17 cellular contexts compared by ENCODE assay signal in the genomic region with DNA sequence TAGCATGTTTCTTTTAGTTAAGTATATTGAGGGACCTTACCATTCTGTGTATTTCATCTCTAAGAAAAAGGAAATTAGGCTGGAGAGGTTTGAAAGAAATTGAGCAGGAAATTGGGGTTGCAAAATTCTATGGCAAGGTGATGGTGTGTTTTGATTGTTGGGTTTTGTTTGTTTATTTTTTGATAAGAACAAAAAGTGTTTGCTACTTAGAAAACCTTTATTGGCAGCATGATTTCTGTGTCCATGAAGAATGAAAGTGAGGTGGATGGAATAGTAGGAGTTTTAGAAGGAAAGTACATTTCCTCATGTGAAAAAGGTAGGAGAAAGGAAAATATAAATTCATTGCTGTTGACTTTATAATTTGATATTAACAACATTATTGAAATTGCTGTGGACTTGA.
A peak's percentile ranks its signal among the peaks of the same experiment; 100 is the strongest.
DNase-seq lines count a peak whose midpoint lies in the region; ATAC-seq, FAIRE-seq and TF ChIP-seq lines count a peak whose summit lies in the region.
"Had no signal": no experiment of that assay in that cellular context is flagged by ENCODE, and none has a peak within 500 bp of the region (broad histone marks: within the 10 kb centered on the region; RNA-seq: fewer than 3 reads in every experiment).

No MANE protein-coding gene starts in this region.

- no peaks in the 10 kb centered on the region for H3K9me3 ChIP-seq in T-helper 17 cell (ENCODE audit: control insufficient read depth, low read length, poor library complexity, severe bottlenecking)
- no peaks in the 10 kb centered on the region for H3K9me3 ChIP-seq in hepatocyte (ENCODE audit: low read depth)
- H3K9me3 ChIP-seq in HepG2 (ENCODE audit: low read length), result no peaks in the 10 kb centered on the region
- H3K9me3 ChIP-seq: BLaER1 treated with 17β-estradiol and CSF1 and Interleukin-3, amounts not matched to agents 10 nM and 100 nM had no signal

- no peak overlapping the region for H3K9ac ChIP-seq in HepG2 (ENCODE audit: insufficient read depth, low read depth, low read length)
- H3K9ac ChIP-seq: BLaER1 treated with 17β-estradiol and CSF1 and Interleukin-3, amounts not matched to agents 10 nM and 100 nM had no signal

- H3K27ac ChIP-seq in hepatocyte, result peak overlapping the region; percentile 43
- no peak overlapping the region for H3K27ac ChIP-seq in HepG2 (ENCODE audit: extremely low read length, insufficient read depth, low read length)
- H3K27ac ChIP-seq: BLaER1 treated with 17β-estradiol and CSF1 and Interleukin-3, amounts not matched to agents 10 nM and 100 nM had no signal

- H3K4me3 Mint-ChIP-seq in activated naive CD8-positive, alpha-beta T cell, result no peak overlapping the region
- H3K4me3 Mint-ChIP-seq in activated naive CD8-positive, alpha-beta T cell treated with anti-CD3 and anti-CD28 coated beads, Interleukin-2, amount 50 U/mL, for 24 hours, result no peak overlapping the region
- peak overlapping the region; percentile 41 for H3K4me3 Mint-ChIP-seq in T-helper 17 cell
- H3K4me3 Mint-ChIP-seq in stimulated activated naive B cell treated with anti-CD40 and anti-IgM and Interleukin-4, amounts not matched to agents 10 μg/mL and 1 μg/mL and 100 μg/mL, for 72 hours, result no peak overlapping the region
- H3K4me3 Mint-ChIP-seq: B cell; CD8-positive, alpha-beta T cell; H9 had no signal

- peaks cover 58% of the 10 kb centered on the region for H3K79me2 ChIP-seq in hepatocyte
- no peaks in the 10 kb centered on the region for H3K79me2 ChIP-seq in HepG2 (ENCODE audit: insufficient read depth, low read length)

- POLR2A ChIA-PET in HepG2 (lab: Yijun Ruan, JAX), result no interaction called here
- POLR2A ChIA-PET in HEK293T (lab: Yijun Ruan, JAX), result no interaction called here

- no peaks in the 10 kb centered on the region for H3K9me3 Mint-ChIP-seq in activated naive CD8-positive, alpha-beta T cell (ENCODE audit: low read depth)
- no peaks in the 10 kb centered on the region for H3K9me3 Mint-ChIP-seq in activated naive CD8-positive, alpha-beta T cell treated with anti-CD3 and anti-CD28 coated beads, Interleukin-2, amount 50 U/mL, for 24 hours
- no peaks in the 10 kb centered on the region for H3K9me3 Mint-ChIP-seq in stimulated activated naive B cell treated with anti-CD40 and anti-IgM and Interleukin-4, amounts not matched to agents 10 μg/mL and 1 μg/mL and 100 μg/mL, for 72 hours
- H3K9me3 Mint-ChIP-seq: CD8-positive, alpha-beta T cell; H9 had no signal

- no peaks in the 10 kb centered on the region for H3K36me3 ChIP-seq in hepatocyte (replicated peaks; ENCODE audit: insufficient read depth, low read depth)
- no peaks in the 10 kb centered on the region for H3K36me3 ChIP-seq in HepG2 (replicated peaks in 1 of 2; ENCODE audit: control insufficient read depth in 1 of 2, insufficient read depth in 2 of 2, low read length in 2 of 2)
- H3K36me3 ChIP-seq: BLaER1 treated with 17β-estradiol and CSF1 and Interleukin-3, amounts not matched to agents 10 nM and 100 nM had no signal

- H3K4me2 ChIP-seq in hepatocyte, result peak overlapping the region; percentile 28
- no peak overlapping the region for H3K4me2 ChIP-seq in HepG2 (ENCODE audit: low read depth, low read length)

- DNase-seq in activated naive CD8-positive, alpha-beta T cell treated with anti-CD3 and anti-CD28 coated beads, Interleukin-2, amount 50 U/mL, for 24 hours, result no peak
- DNase-seq in T-helper 17 cell, result no peak
- no peak for DNase-seq in hepatocyte (ENCODE audit: low spot score)
- no peak for DNase-seq in stimulated activated naive B cell treated with anti-CD40 and anti-IgM and Interleukin-4, amounts not matched to agents 10 μg/mL and 1 μg/mL and 100 μg/mL, for 72 hours
- DNase-seq in HepG2 (ENCODE audit: low spot score), result no peak
- DNase-seq in HEK293T (ENCODE audit: extremely low spot score), result no peak
- DNase-seq: Calu3; CD8-positive, alpha-beta T cell; DMS53; DND-41; EL; H9 had no signal

- H2AFZ ChIP-seq in hepatocyte (no peak overlapping the region), HepG2 (ENCODE audit: low read length) (no peak overlapping the region)

- H3K4me1 ChIP-seq in hepatocyte (ENCODE audit: insufficient read depth), result peaks cover 24% of the 10 kb centered on the region
- H3K4me1 ChIP-seq in HepG2 (ENCODE audit: insufficient read depth, low read length), result peaks cover 24% of the 10 kb centered on the region

- ATAC-seq in activated naive CD8-positive, alpha-beta T cell treated with anti-CD3 and anti-CD28 coated beads, Interleukin-2, amount 50 U/mL, for 24 hours, result no peak
- ATAC-seq in T-helper 17 cell, result no peak
- no peak for ATAC-seq in stimulated activated naive B cell treated with anti-CD40 and anti-IgM and Interleukin-4, amounts not matched to agents 10 μg/mL and 1 μg/mL and 100 μg/mL, for 72 hours (replicated peaks)
- ATAC-seq in HepG2, result no peak
- ATAC-seq: CD8-positive, alpha-beta T cell; GM12878 had no signal

- TF ChIP-seq RAD21 in HepG2 (CRISPR knock-in tag; IDR thresholded peaks at IDR 0.05), result no peak

- TF ChIP-seq CTCF in hepatocyte (IDR thresholded peaks at IDR 0.05; ENCODE audit: poor library complexity) (no peak), HepG2 (CRISPR knock-in tag; IDR thresholded peaks at IDR 0.05) (no peak)

- H3K27me3 Mint-ChIP-seq in activated naive CD8-positive, alpha-beta T cell, result no peaks in the 10 kb centered on the region
- no peaks in the 10 kb centered on the region for H3K27me3 Mint-ChIP-seq in activated naive CD8-positive, alpha-beta T cell treated with anti-CD3 and anti-CD28 coated beads, Interleukin-2, amount 50 U/mL, for 24 hours
- no peaks in the 10 kb centered on the region for H3K27me3 Mint-ChIP-seq in T-helper 17 cell
- H3K27me3 Mint-ChIP-seq in stimulated activated naive B cell treated with anti-CD40 and anti-IgM and Interleukin-4, amounts not matched to agents 10 μg/mL and 1 μg/mL and 100 μg/mL, for 72 hours, result no peaks in the 10 kb centered on the region
- H3K27me3 Mint-ChIP-seq: B cell had no signal

- intact Hi-C loops in HepG2 (cut with micrococcal nuclease; ENCODE audit: unreplicated experiment), result no loop called here

- no peaks in the 10 kb centered on the region for H3K27me3 ChIP-seq in hepatocyte
- H3K27me3 ChIP-seq in HepG2 (ENCODE audit: control insufficient read depth in 1 of 2, insufficient read depth in 2 of 2, low read length in 2 of 2), result no peaks in the 10 kb centered on the region
- H3K27me3 ChIP-seq: BLaER1 treated with 17β-estradiol and CSF1 and Interleukin-3, amounts not matched to agents 10 nM and 100 nM had no signal

- no peak for FAIRE-seq in HepG2 (lab: Jason Lieb, UNC)
- FAIRE-seq: GM12878, H1 had no signal

- no TSS peak for BruUV-seq in HepG2 (replicated peaks; lab: Mats Ljungman, UMichigan)

- H3K27ac Mint-ChIP-seq in activated naive CD8-positive, alpha-beta T cell, result peak overlapping the region; percentile 72
- no peak overlapping the region for H3K27ac Mint-ChIP-seq in activated naive CD8-positive, alpha-beta T cell treated with anti-CD3 and anti-CD28 coated beads, Interleukin-2, amount 50 U/mL, for 24 hours
- no peak overlapping the region for H3K27ac Mint-ChIP-seq in T-helper 17 cell
- H3K27ac Mint-ChIP-seq in stimulated activated naive B cell treated with anti-CD40 and anti-IgM and Interleukin-4, amounts not matched to agents 10 μg/mL and 1 μg/mL and 100 μg/mL, for 72 hours, result peak overlapping the region; percentile 48
- H3K27ac Mint-ChIP-seq: B cell; CD8-positive, alpha-beta T cell; H9 had no signal

- no peaks in the 10 kb centered on the region for H3K9me2 ChIP-seq in hepatocyte (replicated peaks; ENCODE audit: insufficient read depth)

- CTCF ChIA-PET in HepG2 (lab: Yijun Ruan, JAX; ENCODE audit: low intra/inter-chr PET ratio, low total read pairs), result no interaction called here
- CTCF ChIA-PET in HEK293T (lab: Yijun Ruan, JAX), result no interaction called here

- TF ChIP-seq EP300 in HepG2 (IDR thresholded peaks at IDR 0.05; ENCODE audit: low read depth in 2 of 2, low read length in 2 of 2) (no peak), HepG2 (CRISPR knock-in tag; IDR thresholded peaks at IDR 0.05; ENCODE audit: borderline replicate concordance) (no peak)

- no peaks in the 10 kb centered on the region for H4K20me1 ChIP-seq in hepatocyte (ENCODE audit: insufficient read depth, poor library complexity, severe bottlenecking)
- H4K20me1 ChIP-seq in HepG2 (ENCODE audit: insufficient read depth, low read length), result no peaks in the 10 kb centered on the region
- H4K20me1 ChIP-seq: BLaER1 treated with 17β-estradiol and CSF1 and Interleukin-3, amounts not matched to agents 10 nM and 100 nM had no signal

- TF ChIP-seq POLR2A in HepG2 (IDR thresholded peaks at IDR 0.05; ENCODE audit: insufficient read depth in 1 of 2, low read depth in 2 of 2, low read length in 2 of 2), result no peak

- peaks cover 10% of the 10 kb centered on the region for H3K36me3 Mint-ChIP-seq in activated naive CD8-positive, alpha-beta T cell
- peaks cover 10% of the 10 kb centered on the region for H3K36me3 Mint-ChIP-seq in activated naive CD8-positive, alpha-beta T cell treated with anti-CD3 and anti-CD28 coated beads, Interleukin-2, amount 50 U/mL, for 24 hours (ENCODE audit: low read depth)
- H3K36me3 Mint-ChIP-seq in T-helper 17 cell (ENCODE audit: low read depth), result peaks cover 3% of the 10 kb centered on the region
- no peaks in the 10 kb centered on the region for H3K36me3 Mint-ChIP-seq in stimulated activated naive B cell treated with anti-CD40 and anti-IgM and Interleukin-4, amounts not matched to agents 10 μg/mL and 1 μg/mL and 100 μg/mL, for 72 hours
- H3K36me3 Mint-ChIP-seq: CD8-positive, alpha-beta T cell had no signal

- in situ Hi-C loops in HepG2 (cut with HindIII; ENCODE audit: extremely low pct_ligation_motif_present, low pct_unique_long_range_greater_than_20kb), result no loop called here

- no peak overlapping the region for H3K4me3 ChIP-seq in hepatocyte
- H3K4me3 ChIP-seq in HepG2 (replicated peaks in 1 of 3; ENCODE audit: insufficient read depth in 1 of 3, low read depth in 2 of 3, low read length in 3 of 3), result no peak overlapping the region
- H3K4me3 ChIP-seq: BLaER1 treated with 17β-estradiol and CSF1 and Interleukin-3, amounts not matched to agents 10 nM and 100 nM; GM12878 had no signal

- H3K4me1 Mint-ChIP-seq in activated naive CD8-positive, alpha-beta T cell (ENCODE audit: low read depth), result peaks cover 80% of the 10 kb centered on the region
- peaks cover 86% of the 10 kb centered on the region for H3K4me1 Mint-ChIP-seq in activated naive CD8-positive, alpha-beta T cell treated with anti-CD3 and anti-CD28 coated beads, Interleukin-2, amount 50 U/mL, for 24 hours
- peaks cover 36% of the 10 kb centered on the region for H3K4me1 Mint-ChIP-seq in T-helper 17 cell
- H3K4me1 Mint-ChIP-seq in stimulated activated naive B cell treated with anti-CD40 and anti-IgM and Interleukin-4, amounts not matched to agents 10 μg/mL and 1 μg/mL and 100 μg/mL, for 72 hours, result peaks cover 15 to 27% of the 10 kb centered on the region in 2 donors

TF ChIP-seq in HepG2, 621 proteins besides CTCF, POLR2A, EP300 and RAD21 (continues in another document):
- no peak for TF ChIP-seq NR2F2 (IDR thresholded peaks at IDR 0.05; ENCODE audit: borderline replicate concordance, low read depth)
- no peak for TF ChIP-seq ZNF510 (CRISPR knock-in tag; IDR thresholded peaks at IDR 0.05; ENCODE audit: low read depth)
- TF ChIP-seq ZNF256 (CRISPR knock-in tag; conservative IDR thresholded peaks at IDR 0.05), result no peak

TF ChIP-seq in HEK293T, 16 proteins besides CTCF, POLR2A, EP300 and RAD21 (continues in another document):
- TF ChIP-seq ARNT (IDR thresholded peaks at IDR 0.05) (no peak), BHLHE40 (IDR thresholded peaks at IDR 0.05; ENCODE audit: borderline replicate concordance) (no peak), SUZ12 (IDR thresholded peaks at IDR 0.05) (no peak), LEF1 (IDR thresholded peaks at IDR 0.05; ENCODE audit: borderline replicate concordance) (no peak)

Comparison
In these comparisons a context has a peak if more than half of its experiments do, and no peak if none do; other contexts are left out.
1. H3K27ac Mint-ChIP-seq: peak in activated naive CD8-positive, alpha-beta T cell (single experiment) and stimulated activated naive B cell treated with anti-CD40 and anti-IgM and Interleukin-4, amounts not matched to agents 10 μg/mL and 1 μg/mL and 100 μg/mL, for 72 hours (single experiment); none in activated naive CD8-positive, alpha-beta T cell treated with anti-CD3 and anti-CD28 coated beads, Interleukin-2, amount 50 U/mL, for 24 hours (single experiment) and T-helper 17 cell (single experiment).